In the genomic region with DNA sequence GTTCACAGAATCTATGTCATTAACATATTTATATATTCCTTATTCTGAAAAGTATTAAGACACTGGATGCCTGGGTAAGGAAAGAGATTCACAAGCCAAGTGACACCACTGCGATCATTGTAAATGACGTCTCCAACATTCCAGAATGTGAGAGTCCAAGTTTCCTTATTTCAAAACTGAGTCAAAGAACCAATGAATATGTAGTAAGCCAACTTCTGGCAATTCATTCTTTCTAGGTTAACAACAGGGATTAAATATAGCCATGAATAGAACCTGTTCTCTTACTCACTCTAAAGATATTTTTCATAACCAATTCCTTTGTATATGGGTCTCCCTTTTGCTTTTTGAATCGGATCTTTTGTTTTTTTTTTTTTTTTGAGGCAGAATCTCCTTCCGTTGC, we compare ENCODE assay signal across 14 cellular contexts. TPM values are rescaled to one million over a fixed set of nuclear protein-coding genes. Genes with fewer than 3 reads are reported as not detected.
DNase-seq lines count a peak whose midpoint lies in the region; ATAC-seq, FAIRE-seq and TF ChIP-seq lines count a peak whose summit lies in the region.
"Had no signal": no experiment of that assay in that cellular context is flagged by ENCODE, and none has a peak within 500 bp of the region (broad histone marks: within the 10 kb centered on the region; RNA-seq: fewer than 3 reads in every experiment).

No MANE protein-coding gene starts in this region.

- peak in 1 of 2 experiments; percentile 10; a peak in 2 of 6 replicates for ATAC-seq in A549
- no peak for ATAC-seq in effector memory CD8-positive, alpha-beta T cell (replicated peaks)
- no peak for ATAC-seq in activated T-helper 17 cell treated with anti-CD3 and anti-CD28 coated beads, Interleukin-2, amount 50 U/mL, for 72 hours (replicated peaks)

- TF ChIP-seq RAD21 in A549 (conservative IDR thresholded peaks at IDR 0.05 in 1 of 2, IDR thresholded peaks at IDR 0.05 in 1 of 2) = no peak

- POLR2A ChIA-PET in A549 (lab: Yijun Ruan, JAX) = no interaction called here

- H3K9me3 ChIP-seq in A549 = no peaks in the 10 kb centered on the region
- no peaks in the 10 kb centered on the region for H3K9me3 ChIP-seq in MG63

- H3K27ac ChIP-seq in A549 = peak overlapping the region in 1 of 2 experiments; percentile 75; a peak in 2 of 6 replicates
- H3K27ac ChIP-seq: hepatocyte had no signal

- TF ChIP-seq CTCF in A549 (IDR thresholded peaks at IDR 0.05) = no peak

- H3K9me3 Mint-ChIP-seq in effector memory CD8-positive, alpha-beta T cell = no peaks in the 10 kb centered on the region
- no peaks in the 10 kb centered on the region for H3K9me3 Mint-ChIP-seq in activated T-helper 17 cell treated with anti-CD3 and anti-CD28 coated beads, Interleukin-2, amount 50 U/mL, for 72 hours
- H3K9me3 Mint-ChIP-seq: activated T-cell treated with anti-CD3 and anti-CD28 coated beads, Interleukin-2, amount 50 U/mL, for 24 hours had no signal

- H3K4me1 Mint-ChIP-seq in effector memory CD8-positive, alpha-beta T cell (ENCODE audit: low read depth in 2 of 2) = no peaks in the 10 kb centered on the region
- H3K4me1 Mint-ChIP-seq in activated T-helper 17 cell treated with anti-CD3 and anti-CD28 coated beads, Interleukin-2, amount 50 U/mL, for 72 hours = no peaks in the 10 kb centered on the region

- peaks cover 72% of the 10 kb centered on the region for H3K4me1 ChIP-seq in A549

- CTCF ChIA-PET in A549 (lab: Yijun Ruan, JAX) = interaction anchor here (0.6 to 1.5 kb wide), 4 partner anchors 88 to 980 kb away, joined by 3 to 7 read pairs (median 3); no protein-coding TSS in a partner anchor

- peaks cover 0 to 12% of the 10 kb centered on the region in 2 donors for H3K27me3 Mint-ChIP-seq in effector memory CD8-positive, alpha-beta T cell
- H3K27me3 Mint-ChIP-seq in activated T-helper 17 cell treated with anti-CD3 and anti-CD28 coated beads, Interleukin-2, amount 50 U/mL, for 72 hours = no peaks in the 10 kb centered on the region
- H3K27me3 Mint-ChIP-seq: activated T-cell treated with anti-CD3 and anti-CD28 coated beads, Interleukin-2, amount 50 U/mL, for 24 hours had no signal

- no peak for TF ChIP-seq EP300 in A549 (IDR thresholded peaks at IDR 0.05)

- peaks cover 34% of the 10 kb centered on the region for H3K36me3 ChIP-seq in MG63

- 54% methylated on average over 4 of the region's 4 CpGs for WGBS in A549 (ENCODE audit: missing lambda C conversion rate)

- TF ChIP-seq POLR2A in A549 (IDR thresholded peaks at IDR 0.05; ENCODE audit: low read length) = no peak

- H3K4me2 ChIP-seq in A549 = peak overlapping the region; percentile 28; the same call in 2 of the 3 replicates
- H3K4me2 ChIP-seq: hepatocyte had no signal

- no peak overlapping the region for H3K27ac Mint-ChIP-seq in effector memory CD8-positive, alpha-beta T cell
- H3K27ac Mint-ChIP-seq in activated T-helper 17 cell treated with anti-CD3 and anti-CD28 coated beads, Interleukin-2, amount 50 U/mL, for 72 hours = no peak overlapping the region
- H3K27ac Mint-ChIP-seq: activated T-cell treated with anti-CD3 and anti-CD28 coated beads, Interleukin-2, amount 50 U/mL, for 24 hours had no signal

- H3K27me3 ChIP-seq in MG63 = no peaks in the 10 kb centered on the region
- H3K27me3 ChIP-seq: hepatocyte had no signal

- no peak overlapping the region for H3K4me3 Mint-ChIP-seq in effector memory CD8-positive, alpha-beta T cell
- H3K4me3 Mint-ChIP-seq in activated T-helper 17 cell treated with anti-CD3 and anti-CD28 coated beads, Interleukin-2, amount 50 U/mL, for 72 hours = no peak overlapping the region
- H3K4me3 Mint-ChIP-seq: activated T-cell treated with anti-CD3 and anti-CD28 coated beads, Interleukin-2, amount 50 U/mL, for 24 hours had no signal

- H3K36me3 Mint-ChIP-seq in effector memory CD8-positive, alpha-beta T cell (ENCODE audit: insufficient read depth) = no peaks in the 10 kb centered on the region
- no peaks in the 10 kb centered on the region for H3K36me3 Mint-ChIP-seq in activated T-helper 17 cell treated with anti-CD3 and anti-CD28 coated beads, Interleukin-2, amount 50 U/mL, for 72 hours (ENCODE audit: low read depth)

- DNase-seq in A549 (ENCODE audit: low read depth in 1 of 2, low spot score in 1 of 2) (no peak), MG63 (peak; percentile 66), dermis blood vessel endothelial cell (peak; percentile 85), myocyte (ENCODE audit: low read depth) (peak; percentile 75), foreskin melanocyte (no peak), NK-92 (lab: John Stamatoyannopoulos, UW; ENCODE audit: unreplicated experiment) (no peak)
- no peak for DNase-seq in effector memory CD8-positive, alpha-beta T cell
- DNase-seq: activated T-cell treated with anti-CD3 and anti-CD28 coated beads, Interleukin-2, amount 50 U/mL, for 24 hours; AML-193; GF-D8; NCI-H2081 treated with DMSO at 0.1 percent for 48 hours had no signal

- FAIRE-seq in A549 (lab: Jason Lieb, UNC) = no peak

- H3K4me3 ChIP-seq in A549 = no peak overlapping the region
- H3K4me3 ChIP-seq in MG63 = no peak overlapping the region
- H3K4me3 ChIP-seq: hepatocyte, skin epidermis had no signal

TF ChIP-seq in A549, 52 proteins besides CTCF, POLR2A, EP300 and RAD21:
- TF ChIP-seq HOXB5 (CRISPR knock-in tag; IDR thresholded peaks at IDR 0.05) (no peak), CBX8 (IDR thresholded peaks at IDR 0.05) (no peak), FOSB (CRISPR knock-in tag; IDR thresholded peaks at IDR 0.05) (no peak), ESRRA (IDR thresholded peaks at IDR 0.05; ENCODE audit: borderline replicate concordance, low read length) (no peak), CEBPB (IDR thresholded peaks at IDR 0.05) (no peak), FOSL2 (IDR thresholded peaks at IDR 0.05) (no peak), FOSL2 (CRISPR knock-in tag; IDR thresholded peaks at IDR 0.05) (no peak), HEYL (CRISPR knock-in tag; IDR thresholded peaks at IDR 0.05) (no peak), EHMT2 (IDR thresholded peaks at IDR 0.05; ENCODE audit: low read depth) (no peak), RFX5 (IDR thresholded peaks at IDR 0.05) (no peak), SREBF2 (IDR thresholded peaks at IDR 0.05) (no peak), HOXB13 (CRISPR knock-in tag; IDR thresholded peaks at IDR 0.05; ENCODE audit: low read depth) (no peak), JUNB (IDR thresholded peaks at IDR 0.05) (no peak)
- TF ChIP-seq, protein P1, sequence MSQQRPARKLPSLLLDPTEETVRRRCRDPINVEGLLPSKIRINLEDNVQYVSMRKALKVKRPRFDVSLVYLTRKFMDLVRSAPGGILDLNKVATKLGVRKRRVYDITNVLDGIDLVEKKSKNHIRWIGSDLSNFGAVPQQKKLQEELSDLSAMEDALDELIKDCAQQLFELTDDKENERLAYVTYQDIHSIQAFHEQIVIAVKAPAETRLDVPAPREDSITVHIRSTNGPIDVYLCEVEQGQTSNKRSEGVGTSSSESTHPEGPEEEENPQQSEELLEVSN (IDR thresholded peaks at IDR 0.05; ENCODE audit: borderline replicate concordance, low read depth) = no peak
- TF ChIP-seq, protein P2, sequence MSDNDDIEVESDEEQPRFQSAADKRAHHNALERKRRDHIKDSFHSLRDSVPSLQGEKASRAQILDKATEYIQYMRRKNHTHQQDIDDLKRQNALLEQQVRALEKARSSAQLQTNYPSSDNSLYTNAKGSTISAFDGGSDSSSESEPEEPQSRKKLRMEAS (IDR thresholded peaks at IDR 0.05) = no peak

RNA-seq across cellular contexts. Expression of gene RAI14, which starts 18.1 kb away (rescaled TPM):
- polyA plus RNA-seq in A549 (2011; rRNA removed) = 97.7 and 113 TPM in 2 replicates
- polyA plus RNA-seq in A549 (2012; cell fraction: cytosol; rRNA removed) = 65.8 and 66.3 TPM in 2 replicates
- 39.6 and 43.3 TPM in 2 replicates for polyA plus RNA-seq in A549 (2012; cell fraction: nucleus; rRNA removed)
- polyA plus RNA-seq in A549 (2017; fragmentation: RNase III; extraction: RNeasy Plus Mini Kit Qiagen cat#74134 plus additional on column Dnase treatment) = 71.9 to 76.7 TPM (median 75.3 TPM) in 3 replicates
- 168 and 240 TPM in 2 replicates for polyA minus RNA-seq in A549 (2011; rRNA and poly(A)+ RNA removed)
- 34.4 and 34.6 TPM in 2 replicates for total RNA-seq in MG63 (2014; rRNA removed; shearing (Covaris generic); ENCODE audit: low replicate concordance)
- 204 and 257 TPM in 2 replicates for total RNA-seq in dermis blood vessel endothelial cell
- total RNA-seq in myocyte = 17.0 and 19.0 TPM in 2 replicates
- 54.2 TPM for polyA plus RNA-seq in myocyte (2012)
- 1 to 10 TPM in 1 of 2 donors, under 1 TPM in 1; 0.41 to 3.3 TPM for total RNA-seq in activated T-helper 17 cell treated with anti-CD3 and anti-CD28 coated beads, Interleukin-2, amount 50 U/mL, for 72 hours

Comparison
In these comparisons a context has a peak if more than half of its experiments do, and no peak if none do; other contexts are left out.
1. DNase-seq: peak in MG63 (single experiment), dermis blood vessel endothelial cell (single experiment) and myocyte (single experiment); none in A549 (0 of 2), foreskin melanocyte (single experiment), effector memory CD8-positive, alpha-beta T cell (0 of 3) and NK-92 (single experiment).